1 cellular context compared by ENCODE assay signal in the genomic region with DNA sequence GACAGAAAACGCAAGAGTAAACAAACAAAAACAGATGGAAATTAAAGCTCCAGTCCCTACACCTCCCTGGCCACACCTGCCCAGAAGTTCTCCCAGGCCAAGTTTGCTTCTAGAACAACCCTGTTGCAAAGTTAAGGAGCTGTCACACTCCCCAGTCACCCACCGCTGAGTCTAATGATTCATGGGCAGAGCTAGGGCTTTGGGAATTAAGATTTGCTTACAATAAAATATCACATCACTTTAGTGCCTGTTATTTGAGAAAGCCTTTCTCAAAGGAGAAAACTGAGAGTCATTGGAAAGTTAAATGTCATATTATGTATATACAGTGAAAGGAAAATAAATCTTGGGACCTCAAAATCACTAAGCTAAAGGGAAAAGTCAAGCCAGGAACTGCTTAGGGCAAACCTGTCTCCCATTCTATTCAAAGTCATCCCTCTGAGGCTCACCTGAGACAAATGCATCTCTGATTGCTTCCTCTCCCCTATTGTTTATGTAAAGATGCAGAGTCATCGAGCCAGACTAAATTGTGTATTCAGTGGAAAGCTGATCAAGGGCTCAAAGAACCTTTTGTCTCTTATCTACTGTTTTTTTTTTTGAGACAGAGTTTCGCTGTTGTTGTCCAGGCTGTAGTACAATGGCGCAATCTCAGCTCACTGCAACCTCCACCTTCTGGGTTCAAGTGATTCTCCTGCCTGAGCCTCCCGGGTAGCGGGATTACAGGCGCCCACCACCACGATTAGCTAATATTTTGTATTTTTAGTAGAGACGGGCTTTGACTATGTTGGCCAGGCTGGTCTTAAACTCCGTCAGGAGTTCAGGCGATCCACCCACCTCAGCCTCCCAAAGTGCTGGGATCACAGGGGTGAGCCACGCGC.
TF ChIP-seq lines count a peak whose summit lies in the region.

No MANE protein-coding gene starts in this region.

TF ChIP-seq in HepG2, 621 proteins besides CTCF, POLR2A, EP300 and RAD21 (continues in another document):
- no peak for TF ChIP-seq NFIC (IDR thresholded peaks at IDR 0.05; ENCODE audit: low read length)
- no peak for TF ChIP-seq GTF2F1 (IDR thresholded peaks at IDR 0.05; ENCODE audit: low read length)
- TF ChIP-seq ISL2 (CRISPR knock-in tag; IDR thresholded peaks at IDR 0.05) = peak; percentile 48; the same call in 1 of the 2 replicates
- TF ChIP-seq PLRG1 (conservative IDR thresholded peaks at IDR 0.05) = no peak
- no peak for TF ChIP-seq XBP1 (CRISPR knock-in tag; IDR thresholded peaks at IDR 0.05)
- no peak for TF ChIP-seq TRIM24 (CRISPR knock-in tag; IDR thresholded peaks at IDR 0.05)
- no peak for TF ChIP-seq NR2C2 (CRISPR knock-in tag; IDR thresholded peaks at IDR 0.05; ENCODE audit: borderline replicate concordance)
- no peak for TF ChIP-seq ZNF383 (CRISPR knock-in tag; IDR thresholded peaks at IDR 0.05; ENCODE audit: borderline replicate concordance)
- TF ChIP-seq MIER2 (CRISPR knock-in tag; IDR thresholded peaks at IDR 0.05) = no peak
- TF ChIP-seq, protein P1, sequence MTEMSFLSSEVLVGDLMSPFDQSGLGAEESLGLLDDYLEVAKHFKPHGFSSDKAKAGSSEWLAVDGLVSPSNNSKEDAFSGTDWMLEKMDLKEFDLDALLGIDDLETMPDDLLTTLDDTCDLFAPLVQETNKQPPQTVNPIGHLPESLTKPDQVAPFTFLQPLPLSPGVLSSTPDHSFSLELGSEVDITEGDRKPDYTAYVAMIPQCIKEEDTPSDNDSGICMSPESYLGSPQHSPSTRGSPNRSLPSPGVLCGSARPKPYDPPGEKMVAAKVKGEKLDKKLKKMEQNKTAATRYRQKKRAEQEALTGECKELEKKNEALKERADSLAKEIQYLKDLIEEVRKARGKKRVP (CRISPR knock-in tag; IDR thresholded peaks at IDR 0.05) = peak in 1 of 2 experiments; percentile 38; a peak in 1 of 4 replicates
- TF ChIP-seq ZNF205 (CRISPR knock-in tag; IDR thresholded peaks at IDR 0.05) = peak; percentile 67
- TF ChIP-seq DR1 (CRISPR knock-in tag; IDR thresholded peaks at IDR 0.05) = no peak; the same call in 1 of the 2 replicates
- peak; percentile 86 for TF ChIP-seq ZNF121 (CRISPR knock-in tag; IDR thresholded peaks at IDR 0.05)
- 0 out of 2 replicates have a peak, but pooled peaks have one; percentile 60 for TF ChIP-seq ZNF20 (CRISPR knock-in tag; IDR thresholded peaks at IDR 0.05)
- TF ChIP-seq, protein P2, sequence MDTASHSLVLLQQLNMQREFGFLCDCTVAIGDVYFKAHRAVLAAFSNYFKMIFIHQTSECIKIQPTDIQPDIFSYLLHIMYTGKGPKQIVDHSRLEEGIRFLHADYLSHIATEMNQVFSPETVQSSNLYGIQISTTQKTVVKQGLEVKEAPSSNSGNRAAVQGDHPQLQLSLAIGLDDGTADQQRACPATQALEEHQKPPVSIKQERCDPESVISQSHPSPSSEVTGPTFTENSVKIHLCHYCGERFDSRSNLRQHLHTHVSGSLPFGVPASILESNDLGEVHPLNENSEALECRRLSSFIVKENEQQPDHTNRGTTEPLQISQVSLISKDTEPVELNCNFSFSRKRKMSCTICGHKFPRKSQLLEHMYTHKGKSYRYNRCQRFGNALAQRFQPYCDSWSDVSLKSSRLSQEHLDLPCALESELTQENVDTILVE (CRISPR knock-in tag; IDR thresholded peaks at IDR 0.05) = no peak
- no peak for TF ChIP-seq SP2 (CRISPR knock-in tag; IDR thresholded peaks at IDR 0.05)
- TF ChIP-seq, protein P3, sequence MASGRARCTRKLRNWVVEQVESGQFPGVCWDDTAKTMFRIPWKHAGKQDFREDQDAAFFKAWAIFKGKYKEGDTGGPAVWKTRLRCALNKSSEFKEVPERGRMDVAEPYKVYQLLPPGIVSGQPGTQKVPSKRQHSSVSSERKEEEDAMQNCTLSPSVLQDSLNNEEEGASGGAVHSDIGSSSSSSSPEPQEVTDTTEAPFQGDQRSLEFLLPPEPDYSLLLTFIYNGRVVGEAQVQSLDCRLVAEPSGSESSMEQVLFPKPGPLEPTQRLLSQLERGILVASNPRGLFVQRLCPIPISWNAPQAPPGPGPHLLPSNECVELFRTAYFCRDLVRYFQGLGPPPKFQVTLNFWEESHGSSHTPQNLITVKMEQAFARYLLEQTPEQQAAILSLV (CRISPR knock-in tag; IDR thresholded peaks at IDR 0.05; ENCODE audit: borderline replicate concordance) = no peak
- peak; percentile 28; the same call in 1 of the 2 replicates for TF ChIP-seq HOXA3 (CRISPR knock-in tag; IDR thresholded peaks at IDR 0.05)
- TF ChIP-seq FOXA1 (IDR thresholded peaks at IDR 0.05) = no peak
- TF ChIP-seq FOXA1 (CRISPR knock-in tag; IDR thresholded peaks at IDR 0.05) = peak; percentile 54
- TF ChIP-seq SCMH1 (CRISPR knock-in tag; IDR thresholded peaks at IDR 0.05; ENCODE audit: borderline replicate concordance) = no peak
- no peak for TF ChIP-seq ZSCAN31 (CRISPR knock-in tag; IDR thresholded peaks at IDR 0.05; ENCODE audit: low read depth)
- no peak for TF ChIP-seq RELA (CRISPR knock-in tag; IDR thresholded peaks at IDR 0.05)
- TF ChIP-seq ZNF570 (CRISPR knock-in tag; IDR thresholded peaks at IDR 0.05; ENCODE audit: borderline replicate concordance) = no peak
- no peak for TF ChIP-seq ZBTB20 (CRISPR knock-in tag; IDR thresholded peaks at IDR 0.05; ENCODE audit: borderline replicate concordance, low read depth)
- TF ChIP-seq, protein P4, sequence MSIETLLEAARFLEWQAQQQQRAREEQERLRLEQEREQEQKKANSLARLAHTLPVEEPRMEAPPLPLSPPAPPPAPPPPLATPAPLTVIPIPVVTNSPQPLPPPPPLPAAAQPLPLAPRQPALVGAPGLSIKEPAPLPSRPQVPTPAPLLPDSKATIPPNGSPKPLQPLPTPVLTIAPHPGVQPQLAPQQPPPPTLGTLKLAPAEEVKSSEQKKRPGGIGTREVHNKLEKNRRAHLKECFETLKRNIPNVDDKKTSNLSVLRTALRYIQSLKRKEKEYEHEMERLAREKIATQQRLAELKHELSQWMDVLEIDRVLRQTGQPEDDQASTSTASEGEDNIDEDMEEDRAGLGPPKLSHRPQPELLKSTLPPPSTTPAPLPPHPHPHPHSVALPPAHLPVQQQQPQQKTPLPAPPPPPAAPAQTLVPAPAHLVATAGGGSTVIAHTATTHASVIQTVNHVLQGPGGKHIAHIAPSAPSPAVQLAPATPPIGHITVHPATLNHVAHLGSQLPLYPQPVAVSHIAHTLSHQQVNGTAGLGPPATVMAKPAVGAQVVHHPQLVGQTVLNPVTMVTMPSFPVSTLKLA (IDR thresholded peaks at IDR 0.05) = no peak
- TF ChIP-seq NFE2L1 (CRISPR knock-in tag; IDR thresholded peaks at IDR 0.05; ENCODE audit: borderline replicate concordance) = no peak
- TF ChIP-seq ZNF17 (CRISPR knock-in tag; IDR thresholded peaks at IDR 0.05) = no peak
- no peak for TF ChIP-seq CC2D1A (CRISPR knock-in tag; IDR thresholded peaks at IDR 0.05)
- no peak for TF ChIP-seq DNMT1 (CRISPR knock-in tag; IDR thresholded peaks at IDR 0.05)
- no peak for TF ChIP-seq LCORL (IDR thresholded peaks at IDR 0.05)
- TF ChIP-seq LCORL (CRISPR knock-in tag; IDR thresholded peaks at IDR 0.05) = no peak
- 0 out of 2 replicates have a peak, but pooled peaks have one; percentile 44 for TF ChIP-seq ZNF792 (CRISPR knock-in tag; IDR thresholded peaks at IDR 0.05)
- TF ChIP-seq TEAD2 (CRISPR knock-in tag; IDR thresholded peaks at IDR 0.05) = no peak
- TF ChIP-seq NFKB2 (CRISPR knock-in tag; IDR thresholded peaks at IDR 0.05; ENCODE audit: borderline replicate concordance) = no peak
- no peak for TF ChIP-seq ZNF274 (CRISPR knock-in tag; IDR thresholded peaks at IDR 0.05)
- TF ChIP-seq ZNF335 (CRISPR knock-in tag; IDR thresholded peaks at IDR 0.05) = peak; percentile 29; the same call in 1 of the 2 replicates
- TF ChIP-seq, protein P5, sequence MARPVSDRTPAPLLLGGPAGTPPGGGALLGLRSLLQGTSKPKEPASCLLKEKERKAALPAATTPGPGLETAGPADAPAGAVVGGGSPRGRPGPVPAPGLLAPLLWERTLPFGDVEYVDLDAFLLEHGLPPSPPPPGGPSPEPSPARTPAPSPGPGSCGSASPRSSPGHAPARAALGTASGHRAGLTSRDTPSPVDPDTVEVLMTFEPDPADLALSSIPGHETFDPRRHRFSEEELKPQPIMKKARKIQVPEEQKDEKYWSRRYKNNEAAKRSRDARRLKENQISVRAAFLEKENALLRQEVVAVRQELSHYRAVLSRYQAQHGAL (CRISPR knock-in tag; IDR thresholded peaks at IDR 0.05; ENCODE audit: not compliant biosample characterization) = no peak
- TF ChIP-seq SKI (IDR thresholded peaks at IDR 0.05; ENCODE audit: partially characterized antibody) = peak; percentile 65
- no peak for TF ChIP-seq CBX2 (IDR thresholded peaks at IDR 0.05; ENCODE audit: low read depth, low read length)
- TF ChIP-seq CBX2 (CRISPR knock-in tag; IDR thresholded peaks at IDR 0.05; ENCODE audit: low read depth) = no peak
- TF ChIP-seq RAD51 (IDR thresholded peaks at IDR 0.05; ENCODE audit: borderline replicate concordance) = no peak
- TF ChIP-seq, protein P6, sequence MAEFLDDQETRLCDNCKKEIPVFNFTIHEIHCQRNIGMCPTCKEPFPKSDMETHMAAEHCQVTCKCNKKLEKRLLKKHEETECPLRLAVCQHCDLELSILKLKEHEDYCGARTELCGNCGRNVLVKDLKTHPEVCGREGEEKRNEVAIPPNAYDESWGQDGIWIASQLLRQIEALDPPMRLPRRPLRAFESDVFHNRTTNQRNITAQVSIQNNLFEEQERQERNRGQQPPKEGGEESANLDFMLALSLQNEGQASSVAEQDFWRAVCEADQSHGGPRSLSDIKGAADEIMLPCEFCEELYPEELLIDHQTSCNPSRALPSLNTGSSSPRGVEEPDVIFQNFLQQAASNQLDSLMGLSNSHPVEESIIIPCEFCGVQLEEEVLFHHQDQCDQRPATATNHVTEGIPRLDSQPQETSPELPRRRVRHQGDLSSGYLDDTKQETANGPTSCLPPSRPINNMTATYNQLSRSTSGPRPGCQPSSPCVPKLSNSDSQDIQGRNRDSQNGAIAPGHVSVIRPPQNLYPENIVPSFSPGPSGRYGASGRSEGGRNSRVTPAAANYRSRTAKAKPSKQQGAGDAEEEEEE (CRISPR knock-in tag; IDR thresholded peaks at IDR 0.05; ENCODE audit: borderline replicate concordance) = no peak
- TF ChIP-seq RFX1 (IDR thresholded peaks at IDR 0.05) = no peak
- TF ChIP-seq HNRNPH1 (optimal IDR thresholded peaks at IDR 0.05; ENCODE audit: low read depth, low read length) = no peak
- TF ChIP-seq HDAC6 (IDR thresholded peaks at IDR 0.05; ENCODE audit: low read depth, low read length) = no peak
- no peak for TF ChIP-seq RARG (CRISPR knock-in tag; IDR thresholded peaks at IDR 0.05; ENCODE audit: low read depth)
- TF ChIP-seq, protein P7, sequence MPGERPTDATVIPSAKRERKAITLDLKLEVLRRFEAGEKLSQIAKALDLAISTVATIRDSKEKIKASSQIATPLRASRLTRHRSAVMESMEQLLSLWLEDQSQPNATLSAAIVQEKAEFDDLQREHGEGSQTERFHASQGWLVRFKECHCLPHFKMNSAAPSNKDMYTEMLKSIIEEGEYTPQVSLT (CRISPR knock-in tag; IDR thresholded peaks at IDR 0.05; ENCODE audit: borderline replicate concordance, low read depth) = no peak
- TF ChIP-seq, protein P8, sequence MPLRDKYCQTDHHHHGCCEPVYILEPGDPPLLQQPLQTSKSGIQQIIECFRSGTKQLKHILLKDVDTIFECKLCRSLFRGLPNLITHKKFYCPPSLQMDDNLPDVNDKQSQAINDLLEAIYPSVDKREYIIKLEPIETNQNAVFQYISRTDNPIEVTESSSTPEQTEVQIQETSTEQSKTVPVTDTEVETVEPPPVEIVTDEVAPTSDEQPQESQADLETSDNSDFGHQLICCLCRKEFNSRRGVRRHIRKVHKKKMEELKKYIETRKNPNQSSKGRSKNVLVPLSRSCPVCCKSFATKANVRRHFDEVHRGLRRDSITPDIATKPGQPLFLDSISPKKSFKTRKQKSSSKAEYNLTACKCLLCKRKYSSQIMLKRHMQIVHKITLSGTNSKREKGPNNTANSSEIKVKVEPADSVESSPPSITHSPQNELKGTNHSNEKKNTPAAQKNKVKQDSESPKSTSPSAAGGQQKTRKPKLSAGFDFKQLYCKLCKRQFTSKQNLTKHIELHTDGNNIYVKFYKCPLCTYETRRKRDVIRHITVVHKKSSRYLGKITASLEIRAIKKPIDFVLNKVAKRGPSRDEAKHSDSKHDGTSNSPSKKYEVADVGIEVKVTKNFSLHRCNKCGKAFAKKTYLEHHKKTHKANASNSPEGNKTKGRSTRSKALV (CRISPR knock-in tag; IDR thresholded peaks at IDR 0.05) = 0 out of 2 replicates have a peak, but pooled peaks have one; percentile 27
- peak; percentile 75; the same call in 1 of the 2 replicates for TF ChIP-seq FOXK1 (CRISPR knock-in tag; IDR thresholded peaks at IDR 0.05; ENCODE audit: borderline replicate concordance, low read depth)
- peak; percentile 62; the same call in 1 of the 2 replicates for TF ChIP-seq HDAC2 (CRISPR knock-in tag; IDR thresholded peaks at IDR 0.05)
- TF ChIP-seq KLF16 (CRISPR knock-in tag; IDR thresholded peaks at IDR 0.05) = peak in 1 of 2 experiments; percentile 20; a peak in 1 of 4 replicates
- no peak for TF ChIP-seq SRSF1 (optimal IDR thresholded peaks at IDR 0.05; ENCODE audit: low read depth, low read length)
- TF ChIP-seq ZNF382 (CRISPR knock-in tag; IDR thresholded peaks at IDR 0.05; ENCODE audit: borderline replicate concordance) = no peak
